ENCODE assay signal across 29 cellular contexts in genomic region chr7:45421096-45421495, GRCh38.
DNase-seq lines count a peak whose midpoint lies in the region; ATAC-seq and TF ChIP-seq lines count a peak whose summit lies in the region.
"Had no signal": no experiment of that assay in that cellular context is flagged by ENCODE, and none has a peak within 500 bp of the region (broad histone marks: within the 10 kb centered on the region; RNA-seq: fewer than 3 reads in every experiment).

No MANE protein-coding gene starts in this region.

- TF ChIP-seq CTCF in RWPE2 (IDR thresholded peaks at IDR 0.05; ENCODE audit: poor library complexity, severe bottlenecking), result no peak

- H3K27me3 ChIP-seq in BLaER1 treated with 17β-estradiol and CSF1 and Interleukin-3, amounts not matched to agents 10 nM and 100 nM, result no peaks in the 10 kb centered on the region
- peaks cover 11% of the 10 kb centered on the region for H3K27me3 ChIP-seq in RWPE2 (ENCODE audit: insufficient read depth, poor library complexity, severe bottlenecking)
- H3K27me3 ChIP-seq: adrenal gland, gastroesophageal sphincter had no signal

- H3K9ac ChIP-seq in BLaER1 treated with 17β-estradiol and CSF1 and Interleukin-3, amounts not matched to agents 10 nM and 100 nM, result peak overlapping the region in 1 of 11 experiments; percentile 17; a peak in 1 of 22 replicates

- peak overlapping the region; percentile 39 to 78 (median 68); a peak in 20 of 22 replicates for H3K4me2 ChIP-seq in BLaER1 treated with 17β-estradiol and CSF1 and Interleukin-3, amounts not matched to agents 10 nM and 100 nM

- DNase-seq in RWPE2 (ENCODE audit: low spot score) (no peak), epithelial cell of prostate (ENCODE audit: low read depth, low spot score) (no peak), iris pigment epithelial cell (ENCODE audit: low read depth) (peak; percentile 12), DMS79 (lab: John Stamatoyannopoulos, UW) (no peak)
- no peak for DNase-seq in activated CD8-positive, alpha-beta memory T cell treated with anti-CD3 and anti-CD28 coated beads, Interleukin-2, amount 50 U/mL, for 4 hours
- DNase-seq: ACHN; activated naive CD4-positive, alpha-beta T cell treated with Interleukin-2 at 50 U/mL for 16 hours; activated T-cell treated with anti-CD3 and anti-CD28 coated beads, Interleukin-2, amount 50 U/mL, for 48 hours; adrenal gland; COR-L47; effector CD8-positive, alpha-beta T cell; immature natural killer cell; Kasumi-1; left colon; MV-4-11; NCI-H2107; NCI-H345; Right ventricle myocardium superior; substantia nigra; T-helper 17 cell; trophoblast cell had no signal

- no peaks in the 10 kb centered on the region for H4K20me1 ChIP-seq in BLaER1 treated with 17β-estradiol and CSF1 and Interleukin-3, amounts not matched to agents 10 nM and 100 nM

- no peaks in the 10 kb centered on the region; a peak in 1 of 22 replicates for H3K36me3 ChIP-seq in BLaER1 treated with 17β-estradiol and CSF1 and Interleukin-3, amounts not matched to agents 10 nM and 100 nM
- no peaks in the 10 kb centered on the region for H3K36me3 ChIP-seq in RWPE2 (ENCODE audit: low read depth)
- H3K36me3 ChIP-seq: adrenal gland, gastroesophageal sphincter had no signal

- H3K4me3 ChIP-seq in BLaER1 treated with 17β-estradiol and CSF1 and Interleukin-3, amounts not matched to agents 10 nM and 100 nM, result no peak overlapping the region
- no peak overlapping the region for H3K4me3 ChIP-seq in RWPE2 (ENCODE audit: severe bottlenecking)
- H3K4me3 ChIP-seq: adrenal gland, gastroesophageal sphincter had no signal

- H3K27ac ChIP-seq in BLaER1 treated with 17β-estradiol and CSF1 and Interleukin-3, amounts not matched to agents 10 nM and 100 nM, result peak overlapping the region in 7 of 11 experiments; percentile 41 to 67 (median 59); a peak in 13 of 22 replicates
- H3K27ac ChIP-seq in RWPE2 (ENCODE audit: poor library complexity, severe bottlenecking) (no peak overlapping the region), epithelial cell of prostate (peak overlapping the region; percentile 6)
- H3K27ac ChIP-seq: adrenal gland, C4-2B, gastroesophageal sphincter had no signal

- H3K4me1 ChIP-seq in BLaER1 treated with 17β-estradiol and CSF1 and Interleukin-3, amounts not matched to agents 10 nM and 100 nM, result peaks cover 20 to 50% (median 30%) of the 10 kb centered on the region in 10 experiments
- no peaks in the 10 kb centered on the region for H3K4me1 ChIP-seq in RWPE2 (ENCODE audit: insufficient read depth, poor library complexity, severe bottlenecking)
- H3K4me1 ChIP-seq: adrenal gland, gastroesophageal sphincter had no signal

- peak; percentile 17; the same call in 1 of the 3 replicates for ATAC-seq in RWPE2 (ENCODE audit: low read depth)
- no peak for ATAC-seq in HG03378 (IDR thresholded peaks at IDR 0.05; ENCODE audit: unreplicated experiment)
- ATAC-seq in GM21619 (IDR thresholded peaks at IDR 0.05; ENCODE audit: unreplicated experiment), result no peak
- ATAC-seq: gastroesophageal sphincter; HepG2; left colon; natural killer cell treated with Interleukin-12 subunit alpha and Interleukin-12 subunit beta and Interleukin-15 and Interleukin-18, amount 100 ng/mL, for 72 hours; stimulated activated memory B cell treated with anti-CD40 and anti-IgM and Interleukin-4, amounts not matched to agents 10 μg/mL and 1 μg/mL and 100 μg/mL, for 72 hours; T-helper 17 cell had no signal

- H3K9me3 ChIP-seq in BLaER1 treated with 17β-estradiol and CSF1 and Interleukin-3, amounts not matched to agents 10 nM and 100 nM (replicated peaks in 1 of 11), result peaks cover 0 to 23% (median 20%) of the 10 kb centered on the region in 11 experiments; a peak in 17 of 22 replicates
- no peaks in the 10 kb centered on the region for H3K9me3 ChIP-seq in RWPE2 (ENCODE audit: severe bottlenecking)
- H3K9me3 ChIP-seq: adrenal gland, gastroesophageal sphincter had no signal
